ENCODE assay signal across 20 cellular contexts in genomic region chr16:85682516-85682915, GRCh38.
"Had no signal": no experiment of that assay in that cellular context is flagged by ENCODE, and none has a peak within 500 bp of the region (broad histone marks: within the 10 kb centered on the region; RNA-seq: fewer than 3 reads in every experiment).

No MANE protein-coding gene starts in this region.

- H3K27ac ChIP-seq: coronary artery, epithelial cell of prostate, lower lobe of right lung had no signal

- H3K27ac Mint-ChIP-seq: activated B cell treated with CpG ODN at 0.5 μM for 24 hours; activated CD4-positive, alpha-beta T cell treated with anti-CD3 and anti-CD28 coated beads for 36 hours; activated naive CD4-positive, alpha-beta T cell treated with anti-CD3 and anti-CD28 coated beads for 36 hours; progenitor cell of endocrine pancreas; T-helper 17 cell had no signal

- H3K4me3 Mint-ChIP-seq: activated B cell treated with CpG ODN at 0.5 μM for 24 hours; activated CD4-positive, alpha-beta T cell treated with anti-CD3 and anti-CD28 coated beads for 36 hours; activated naive CD4-positive, alpha-beta T cell treated with anti-CD3 and anti-CD28 coated beads for 36 hours; activated naive CD8-positive, alpha-beta T cell treated with anti-CD3 and anti-CD28 coated beads, Interleukin-2, amount 10 ng/mL, durations not matched to agents 7 days and 5 days; activated T-cell treated with anti-CD3 and anti-CD28 coated beads, Interleukin-2, amount 50 U/mL, for 4 hours; endodermal cell; T-helper 17 cell had no signal

- H3K36me3 Mint-ChIP-seq: naive B cell had no signal

- H3K27me3 Mint-ChIP-seq: activated B cell treated with CpG ODN at 0.5 μM for 24 hours; activated CD4-positive, alpha-beta T cell treated with anti-CD3 and anti-CD28 coated beads for 36 hours; activated naive CD8-positive, alpha-beta T cell treated with anti-CD3 and anti-CD28 coated beads, Interleukin-2, amount 10 ng/mL, durations not matched to agents 7 days and 5 days; naive B cell; progenitor cell of endocrine pancreas; T-helper 17 cell had no signal

- ATAC-seq: activated CD4-positive, alpha-beta T cell treated with anti-CD3 and anti-CD28 coated beads for 36 hours; activated T-cell treated with anti-CD3 and anti-CD28 coated beads, Interleukin-2, amount 50 U/mL, for 4 hours; left lobe of liver; lower lobe of right lung; stimulated activated naive CD8-positive, alpha-beta T cell treated with anti-CD3 and anti-CD28 coated beads, Interleukin-15, Interleukin-2, amounts not matched to agents 100 U/mL and 50 U/mL, for 24 hours; T-helper 17 cell had no signal

- H3K9me3 ChIP-seq: lower lobe of right lung had no signal

- DNase-seq: activated B cell treated with CpG ODN at 0.5 μM for 24 hours; activated CD4-positive, alpha-beta T cell treated with anti-CD3 and anti-CD28 coated beads for 36 hours; activated CD4-positive, alpha-beta T cell treated with anti-CD3 and anti-CD28 coated beads, Interleukin-2, amount 50 U/mL, for 48 hours; activated CD8-positive, alpha-beta memory T cell treated with anti-CD3 and anti-CD28 coated beads, Interleukin-2, amount 50 U/mL, for 48 hours; activated effector memory CD4-positive, alpha-beta T cell treated with Interleukin-2 at 50 U/mL for 16 hours; activated naive CD4-positive, alpha-beta T cell treated with anti-CD3 and anti-CD28 coated beads for 36 hours; activated naive CD8-positive, alpha-beta T cell treated with anti-CD3 and anti-CD28 coated beads, Interleukin-2, amount 10 ng/mL, durations not matched to agents 7 days and 5 days; activated T-cell treated with anti-CD3 and anti-CD28 coated beads, Interleukin-2, amount 50 U/mL, for 4 hours; amniotic stem cell; cerebellar nuclear complex; endodermal cell; naive B cell; stimulated activated CD4-positive, alpha-beta T cell treated with anti-CD3 and anti-CD28 coated beads, Interleukin-4, amount 100 ng/mL, for 1 hour; stimulated activated naive CD8-positive, alpha-beta T cell treated with anti-CD3 and anti-CD28 coated beads, Interleukin-15, Interleukin-2, amounts not matched to agents 100 U/mL and 50 U/mL, for 24 hours; T-helper 17 cell had no signal

- H3K9me3 Mint-ChIP-seq: activated B cell treated with CpG ODN at 0.5 μM for 24 hours; activated naive CD4-positive, alpha-beta T cell treated with anti-CD3 and anti-CD28 coated beads for 36 hours; activated naive CD8-positive, alpha-beta T cell treated with anti-CD3 and anti-CD28 coated beads, Interleukin-2, amount 10 ng/mL, durations not matched to agents 7 days and 5 days; activated T-cell treated with anti-CD3 and anti-CD28 coated beads, Interleukin-2, amount 50 U/mL, for 4 hours; endodermal cell; naive B cell had no signal

- H3K4me1 Mint-ChIP-seq: endodermal cell had no signal

- H3K4me3 ChIP-seq: coronary artery, lower lobe of right lung had no signal
